10 cellular contexts compared by ENCODE assay signal in genomic region chr2:224023188-224023587, GRCh38. TPM values are rescaled to one million over a fixed set of nuclear protein-coding genes. Genes with fewer than 3 reads are reported as not detected.
DNase-seq lines count a peak whose midpoint lies in the region; ATAC-seq, FAIRE-seq and TF ChIP-seq lines count a peak whose summit lies in the region.
"Had no signal": no experiment of that assay in that cellular context is flagged by ENCODE, and none has a peak within 500 bp of the region (broad histone marks: within the 10 kb centered on the region; RNA-seq: fewer than 3 reads in every experiment).

No MANE protein-coding gene starts in this region.

- ATAC-seq in naive thymus-derived CD4-positive, alpha-beta T cell = no peak

- DNase-seq in EH (ENCODE audit: low read depth) (peak; percentile 77), NCI-H1694 (lab: John Stamatoyannopoulos, UW) (peak; percentile 24), bronchial epithelial cell (ENCODE audit: low read depth) (peak; percentile 94), cerebellar nuclear complex (lab: John Stamatoyannopoulos, UW) (no peak), activated gamma-delta T cell treated with Interleukin-2 at 50 U/mL for 16 hours (no peak), NCI-H2171 (lab: John Stamatoyannopoulos, UW) (no peak)
- DNase-seq in naive thymus-derived CD4-positive, alpha-beta T cell = no peak
- DNase-seq: activated CD4-positive, alpha-beta T cell treated with anti-CD3 and anti-CD28 coated beads, Interleukin-2, amount 50 U/mL, for 4 hours; NCI-H1105 treated with DMSO at 0.1 percent for 48 hours had no signal

- H3K36me3 Mint-ChIP-seq in naive thymus-derived CD4-positive, alpha-beta T cell = peaks cover 0 to 27% (median 3%) of the 10 kb centered on the region in 5 donors

- POLR2A ChIA-PET in naive thymus-derived CD4-positive, alpha-beta T cell (lab: Charles Lee) = no interaction called here

- H3K9me3 Mint-ChIP-seq in naive thymus-derived CD4-positive, alpha-beta T cell = peaks cover 0 to 9% (median 0%) of the 10 kb centered on the region in 11 donors
- H3K9me3 Mint-ChIP-seq: dendritic cell treated with granulocyte-macrophage colony-stimulating factor and Interleukin-4, amounts not matched to agents 40 ng/mL and 50 ng/mL, for 4 days had no signal

- H3K36me3 ChIP-seq in bronchial epithelial cell (ENCODE audit: control insufficient read depth, insufficient read depth, low read length) = no peaks in the 10 kb centered on the region
- no peaks in the 10 kb centered on the region for H3K36me3 ChIP-seq in naive thymus-derived CD4-positive, alpha-beta T cell (ENCODE audit: control insufficient read depth in 2 of 3, insufficient read depth in 3 of 3, low read length in 3 of 3)

- peak; percentile 88 for FAIRE-seq in bronchial epithelial cell (lab: Jason Lieb, UNC)

- H3K27ac ChIP-seq in naive thymus-derived CD4-positive, alpha-beta T cell (ENCODE audit: low read depth, low read length) = no peak overlapping the region

- no peaks in the 10 kb centered on the region for H3K9me3 ChIP-seq in naive thymus-derived CD4-positive, alpha-beta T cell (ENCODE audit: control insufficient read depth in 2 of 3, low read length in 3 of 3)

- CTCF ChIA-PET in naive thymus-derived CD4-positive, alpha-beta T cell (lab: Charles Lee) = no interaction called here

- no peaks in the 10 kb centered on the region for H3K27me3 ChIP-seq in bronchial epithelial cell (ENCODE audit: control insufficient read depth, insufficient read depth, low read length)
- no peaks in the 10 kb centered on the region for H3K27me3 ChIP-seq in naive thymus-derived CD4-positive, alpha-beta T cell (ENCODE audit: control insufficient read depth in 2 of 2, insufficient read depth in 2 of 2, low read length in 2 of 2)

- peaks cover 0 to 53% of the 10 kb centered on the region in 2 donors for H3K4me1 ChIP-seq in naive thymus-derived CD4-positive, alpha-beta T cell (ENCODE audit: control insufficient read depth in 2 of 2, insufficient read depth in 2 of 2, low read length in 2 of 2)

- H3K4me3 Mint-ChIP-seq in naive thymus-derived CD4-positive, alpha-beta T cell = peak overlapping the region in 3 of 10 donors; percentile 5 to 86 (median 8)
- H3K4me3 Mint-ChIP-seq: dendritic cell treated with granulocyte-macrophage colony-stimulating factor and Interleukin-4, amounts not matched to agents 40 ng/mL and 50 ng/mL, for 4 days had no signal

- no peak for TF ChIP-seq CTCF in bronchial epithelial cell (IDR thresholded peaks at IDR 0.05; ENCODE audit: insufficient read depth, low read length, severe bottlenecking)

- H3K27ac Mint-ChIP-seq in naive thymus-derived CD4-positive, alpha-beta T cell = peak overlapping the region in 7 of 9 donors; percentile 4 to 94 (median 88)
- H3K27ac Mint-ChIP-seq: dendritic cell treated with granulocyte-macrophage colony-stimulating factor and Interleukin-4, amounts not matched to agents 40 ng/mL and 50 ng/mL, for 4 days had no signal

- H3K4me1 Mint-ChIP-seq in naive thymus-derived CD4-positive, alpha-beta T cell = peaks cover 37 to 70% (median 62%) of the 10 kb centered on the region in 7 donors

- intact Hi-C loops in naive thymus-derived CD4-positive, alpha-beta T cell (cut with micrococcal nuclease) = loop anchor here in 1 of 2 donors (10.0 kb wide), 1 partner anchor 502 kb away; no protein-coding TSS in a partner anchor

- H3K4me3 ChIP-seq in bronchial epithelial cell (ENCODE audit: low read depth, low read length) = no peak overlapping the region
- no peak overlapping the region for H3K4me3 ChIP-seq in naive thymus-derived CD4-positive, alpha-beta T cell (ENCODE audit: low read length)

- no peaks in the 10 kb centered on the region for H3K27me3 Mint-ChIP-seq in naive thymus-derived CD4-positive, alpha-beta T cell

RNA-seq across cellular contexts. Expression of gene SERPINE2, which starts 15.9 kb away (rescaled TPM):
- total RNA-seq in bronchial epithelial cell = 85.8 and 95.3 TPM in 2 replicates
- total RNA-seq in naive thymus-derived CD4-positive, alpha-beta T cell = 10 to 100 TPM in 2 of 5 experiments, 1 to 10 TPM in 3; 5.2 to 18.1 (median 8.1) TPM
- 10 to 100 TPM; 15.3 to 46.7 TPM for polyA plus RNA-seq in naive thymus-derived CD4-positive, alpha-beta T cell

Comparison
In these comparisons a context has a peak if more than half of its experiments do, and no peak if none do; other contexts are left out.
1. DNase-seq: peak in EH (single experiment), NCI-H1694 (single experiment) and bronchial epithelial cell (single experiment); none in naive thymus-derived CD4-positive, alpha-beta T cell (0 of 9), cerebellar nuclear complex (0 of 2), activated gamma-delta T cell treated with Interleukin-2 at 50 U/mL for 16 hours (single experiment) and NCI-H2171 (single experiment).